ENCODE assay signal across 26 cellular contexts in genomic region chr18:1751249-1751648, GRCh38.
A peak's percentile ranks its signal among the peaks of the same experiment; 100 is the strongest.
DNase-seq lines count a peak whose midpoint lies in the region; TF ChIP-seq lines count a peak whose summit lies in the region.
"Had no signal": no experiment of that assay in that cellular context is flagged by ENCODE, and none has a peak within 500 bp of the region (broad histone marks: within the 10 kb centered on the region; RNA-seq: fewer than 3 reads in every experiment).

No MANE protein-coding gene starts in this region.

- DNase-seq in MCF 10A (ENCODE audit: unreplicated experiment) (peak; percentile 17), mammary epithelial cell (no peak), HT-29 (ENCODE audit: low spot score) (peak; percentile 7), SK-MEL-5 (ENCODE audit: low read depth, low spot score) (peak; percentile 5), GM23248 (no peak), globus pallidus (ENCODE audit: low spot score) (no peak), WERI-Rb-1 (no peak)
- DNase-seq: C1 segment of cervical spinal cord; CD4-positive, alpha-beta memory T cell; COR-L47; DMS79; EL; GDM1; NCI-H1105; NCI-H1436 treated with DMSO at 0.1 percent for 48 hours; NCI-H187 treated with DMSO at 0.1 percent for 48 hours; NCI-H2227 treated with DMSO at 0.1 percent for 48 hours; NCI-H526 treated with DMSO at 0.1 percent for 48 hours; Peyer's patch; SHP77 treated with DMSO at 0.1 percent for 48 hours; SW 1271 had no signal

- H3K4me1 ChIP-seq in mammary epithelial cell (ENCODE audit: insufficient read depth, low read length) (no peaks in the 10 kb centered on the region), GM23248 (ENCODE audit: insufficient read depth) (no peaks in the 10 kb centered on the region)
- H3K4me1 ChIP-seq: Peyer's patch had no signal

- H3K27me3 ChIP-seq in mammary epithelial cell (ENCODE audit: insufficient read depth, low read length) (peaks cover 1% of the 10 kb centered on the region), GM23248 (replicated peaks; ENCODE audit: insufficient read depth) (no peaks in the 10 kb centered on the region), WERI-Rb-1 (ENCODE audit: insufficient read depth, low read depth, severe bottlenecking) (no peaks in the 10 kb centered on the region)
- H3K27me3 ChIP-seq: Peyer's patch had no signal

- CTCF ChIA-PET in MCF 10A (lab: Yijun Ruan, JAX) (no interaction called here), mammary epithelial cell (lab: Charles Lee; ENCODE audit: low non-redundant PET) (interaction anchor here (0.6 kb wide), 1 partner anchor 334 kb away, joined by 3 read pairs; no protein-coding TSS in a partner anchor)

- no peak overlapping the region for H3K27ac Mint-ChIP-seq in MCF 10A (ENCODE audit: low read depth, unreplicated experiment)
- H3K27ac Mint-ChIP-seq: CD4-positive, alpha-beta memory T cell; IgD-negative memory B cell; T-helper 1 cell treated with Interleukin-12 subunit alpha and Interleukin-12 subunit beta and Interleukin-4 antibody, amounts not matched to agents 30 μg/mL and 1 μg/mL, for 36 hours had no signal

- in situ Hi-C loops in mammary epithelial cell (cut with MboI; ENCODE audit: low sequenced_read_pairs in 2 of 2): no loop called here
- in situ Hi-C loops in SK-MEL-5 (cut with HindIII; ENCODE audit: low pct_unique_long_range_greater_than_20kb, low sequenced_read_pairs): no loop called here
- in situ Hi-C loops in GM23248 (cut with MboI): no loop called here

- H3K36me3 Mint-ChIP-seq in MCF 10A (ENCODE audit: insufficient read depth, unreplicated experiment): no peaks in the 10 kb centered on the region
- H3K36me3 Mint-ChIP-seq: CD4-positive, alpha-beta memory T cell; IgD-negative memory B cell had no signal

- H3K27me3 Mint-ChIP-seq in MCF 10A (ENCODE audit: insufficient read depth, unreplicated experiment): no peaks in the 10 kb centered on the region
- H3K27me3 Mint-ChIP-seq: CD4-positive, alpha-beta memory T cell; IgD-negative memory B cell had no signal

- TF ChIP-seq CTCF in MCF 10A (IDR thresholded peaks at IDR 0.05; ENCODE audit: unreplicated experiment) (no peak), mammary epithelial cell (conservative IDR thresholded peaks at IDR 0.05 in 1 of 2, IDR thresholded peaks at IDR 0.05 in 1 of 2; ENCODE audit: extremely low read depth in 1 of 2, insufficient read depth in 1 of 2, low read depth in 1 of 2, low read length in 2 of 2) (peak in 1 of 2 donors; percentile 8), WERI-Rb-1 (IDR thresholded peaks at IDR 0.05; ENCODE audit: low read depth, low read length) (no peak)

- H3K9me2 ChIP-seq in GM23248 (ENCODE audit: insufficient read depth): no peaks in the 10 kb centered on the region

- H4K20me1 ChIP-seq in mammary epithelial cell (ENCODE audit: insufficient read depth, low read length): no peaks in the 10 kb centered on the region
- no peaks in the 10 kb centered on the region for H4K20me1 ChIP-seq in GM23248 (ENCODE audit: insufficient read depth)

- H3F3A ChIP-seq in GM23248 (ENCODE audit: insufficient read depth): no peaks in the 10 kb centered on the region

- H3K4me3 ChIP-seq in mammary epithelial cell (replicated peaks in 1 of 3; ENCODE audit: insufficient read depth in 1 of 3, low read depth in 2 of 3, low read length in 3 of 3) (no peak overlapping the region), GM23248 (no peak overlapping the region), WERI-Rb-1 (ENCODE audit: low read depth, low read length) (no peak overlapping the region)
- H3K4me3 ChIP-seq: GM12878, Peyer's patch, SK-N-MC had no signal

- 0% methylated on average over 1 of the region's 1 CpG for WGBS in mammary epithelial cell (ENCODE audit: low coverage, missing lambda C conversion rate)
- WGBS in GM23248 (ENCODE audit: low coverage in 1 of 2, low lambda C conversion rate in 2 of 2, missing lambda C conversion rate in 2 of 2), 2 experiments: 0 to 2% methylated on average over 1 of the region's 1 CpG

- H3K27ac ChIP-seq in mammary epithelial cell (ENCODE audit: insufficient read depth, low read depth, low read length) (no peak overlapping the region), GM23248 (no peak overlapping the region), WERI-Rb-1 (no peak overlapping the region)
- H3K27ac ChIP-seq: KMS-11, Peyer's patch, SK-N-MC had no signal

- intact Hi-C loops in MCF 10A (cut with micrococcal nuclease): loop anchor here (10.0 kb wide), 1 partner anchor 794 kb away; no protein-coding TSS in a partner anchor
- intact Hi-C loops in mammary epithelial cell (cut with micrococcal nuclease): loop anchor here (5.0 kb wide), 1 partner anchor 331 kb away; no protein-coding TSS in a partner anchor

- BruUV-seq in MCF 10A (replicated peaks; lab: Mats Ljungman, UMichigan) (no TSS peak), mammary epithelial cell (replicated peaks; lab: Mats Ljungman, UMichigan) (no TSS peak)

- H3K9me3 ChIP-seq in mammary epithelial cell (replicated peaks; ENCODE audit: insufficient read depth, low read length) (peaks cover under 1% of the 10 kb centered on the region), GM23248 (ENCODE audit: low read depth) (peaks cover 5% of the 10 kb centered on the region), WERI-Rb-1 (ENCODE audit: severe bottlenecking) (no peaks in the 10 kb centered on the region)
- H3K9me3 ChIP-seq: Peyer's patch had no signal

- H3K79me2 ChIP-seq in mammary epithelial cell (ENCODE audit: insufficient read depth, low read length) (no peaks in the 10 kb centered on the region), GM23248 (ENCODE audit: insufficient read depth) (no peaks in the 10 kb centered on the region)

- POLR2A ChIA-PET in MCF 10A (lab: Yijun Ruan, JAX): no interaction called here

- peaks cover 16% of the 10 kb centered on the region for H3K4me1 Mint-ChIP-seq in MCF 10A (ENCODE audit: insufficient read depth, unreplicated experiment)
- H3K4me1 Mint-ChIP-seq: CD4-positive, alpha-beta memory T cell; IgD-negative memory B cell had no signal

- H3K9me3 Mint-ChIP-seq in MCF 10A (ENCODE audit: unreplicated experiment): no peaks in the 10 kb centered on the region

- no peak overlapping the region for H3K4me3 Mint-ChIP-seq in MCF 10A (ENCODE audit: unreplicated experiment)
- H3K4me3 Mint-ChIP-seq: CD4-positive, alpha-beta memory T cell; IgD-negative memory B cell; T-helper 1 cell treated with Interleukin-12 subunit alpha and Interleukin-12 subunit beta and Interleukin-4 antibody, amounts not matched to agents 30 μg/mL and 1 μg/mL, for 36 hours had no signal

- dilution Hi-C loops in mammary epithelial cell (cut with HindIII; ENCODE audit: low sequenced_read_pairs): no loop called here

- no peaks in the 10 kb centered on the region for H3K36me3 ChIP-seq in mammary epithelial cell (ENCODE audit: insufficient read depth, low read length)
- no peaks in the 10 kb centered on the region for H3K36me3 ChIP-seq in GM23248 (ENCODE audit: low read depth)
- H3K36me3 ChIP-seq in WERI-Rb-1: no peaks in the 10 kb centered on the region
- H3K36me3 ChIP-seq: Peyer's patch had no signal

- H2AFZ ChIP-seq in mammary epithelial cell (ENCODE audit: low read depth, low read length) (no peak overlapping the region), GM23248 (no peak overlapping the region)

- no peak overlapping the region for H3K9ac ChIP-seq in mammary epithelial cell (ENCODE audit: insufficient read depth, low read length)
- no peak overlapping the region for H3K9ac ChIP-seq in GM23248
- H3K9ac ChIP-seq: KMS-11 had no signal

- no peak overlapping the region for H3K4me2 ChIP-seq in mammary epithelial cell (ENCODE audit: insufficient read depth, low read depth, low read length)
- no peak overlapping the region for H3K4me2 ChIP-seq in GM23248 (ENCODE audit: unreplicated experiment)
- H3K4me2 ChIP-seq: KMS-11 had no signal

Comparison
In these comparisons a context has a peak if more than half of its experiments do, and no peak if none do; other contexts are left out.
1. DNase-seq: peak in MCF 10A (single experiment), HT-29 (single experiment) and SK-MEL-5 (single experiment); none in mammary epithelial cell (single experiment), GM23248 (single experiment), globus pallidus (single experiment) and WERI-Rb-1 (single experiment).